Comparison of ENCODE assay signal across 2 cellular contexts in genomic region chr1:1784933-1785332, GRCh38.
TF ChIP-seq lines count a peak whose summit lies in the region.

No MANE protein-coding gene starts in this region.

TF ChIP-seq in GM23338, 12 proteins besides CTCF, POLR2A, EP300 and RAD21:
- no peak for TF ChIP-seq JUNB (IDR thresholded peaks at IDR 0.05; ENCODE audit: unreplicated experiment)
- no peak for TF ChIP-seq NANOG (IDR thresholded peaks at IDR 0.05; ENCODE audit: borderline replicate concordance)
- no peak for TF ChIP-seq POLR2AphosphoS5 (IDR thresholded peaks at IDR 0.05; ENCODE audit: low read depth)
- TF ChIP-seq, protein P1, sequence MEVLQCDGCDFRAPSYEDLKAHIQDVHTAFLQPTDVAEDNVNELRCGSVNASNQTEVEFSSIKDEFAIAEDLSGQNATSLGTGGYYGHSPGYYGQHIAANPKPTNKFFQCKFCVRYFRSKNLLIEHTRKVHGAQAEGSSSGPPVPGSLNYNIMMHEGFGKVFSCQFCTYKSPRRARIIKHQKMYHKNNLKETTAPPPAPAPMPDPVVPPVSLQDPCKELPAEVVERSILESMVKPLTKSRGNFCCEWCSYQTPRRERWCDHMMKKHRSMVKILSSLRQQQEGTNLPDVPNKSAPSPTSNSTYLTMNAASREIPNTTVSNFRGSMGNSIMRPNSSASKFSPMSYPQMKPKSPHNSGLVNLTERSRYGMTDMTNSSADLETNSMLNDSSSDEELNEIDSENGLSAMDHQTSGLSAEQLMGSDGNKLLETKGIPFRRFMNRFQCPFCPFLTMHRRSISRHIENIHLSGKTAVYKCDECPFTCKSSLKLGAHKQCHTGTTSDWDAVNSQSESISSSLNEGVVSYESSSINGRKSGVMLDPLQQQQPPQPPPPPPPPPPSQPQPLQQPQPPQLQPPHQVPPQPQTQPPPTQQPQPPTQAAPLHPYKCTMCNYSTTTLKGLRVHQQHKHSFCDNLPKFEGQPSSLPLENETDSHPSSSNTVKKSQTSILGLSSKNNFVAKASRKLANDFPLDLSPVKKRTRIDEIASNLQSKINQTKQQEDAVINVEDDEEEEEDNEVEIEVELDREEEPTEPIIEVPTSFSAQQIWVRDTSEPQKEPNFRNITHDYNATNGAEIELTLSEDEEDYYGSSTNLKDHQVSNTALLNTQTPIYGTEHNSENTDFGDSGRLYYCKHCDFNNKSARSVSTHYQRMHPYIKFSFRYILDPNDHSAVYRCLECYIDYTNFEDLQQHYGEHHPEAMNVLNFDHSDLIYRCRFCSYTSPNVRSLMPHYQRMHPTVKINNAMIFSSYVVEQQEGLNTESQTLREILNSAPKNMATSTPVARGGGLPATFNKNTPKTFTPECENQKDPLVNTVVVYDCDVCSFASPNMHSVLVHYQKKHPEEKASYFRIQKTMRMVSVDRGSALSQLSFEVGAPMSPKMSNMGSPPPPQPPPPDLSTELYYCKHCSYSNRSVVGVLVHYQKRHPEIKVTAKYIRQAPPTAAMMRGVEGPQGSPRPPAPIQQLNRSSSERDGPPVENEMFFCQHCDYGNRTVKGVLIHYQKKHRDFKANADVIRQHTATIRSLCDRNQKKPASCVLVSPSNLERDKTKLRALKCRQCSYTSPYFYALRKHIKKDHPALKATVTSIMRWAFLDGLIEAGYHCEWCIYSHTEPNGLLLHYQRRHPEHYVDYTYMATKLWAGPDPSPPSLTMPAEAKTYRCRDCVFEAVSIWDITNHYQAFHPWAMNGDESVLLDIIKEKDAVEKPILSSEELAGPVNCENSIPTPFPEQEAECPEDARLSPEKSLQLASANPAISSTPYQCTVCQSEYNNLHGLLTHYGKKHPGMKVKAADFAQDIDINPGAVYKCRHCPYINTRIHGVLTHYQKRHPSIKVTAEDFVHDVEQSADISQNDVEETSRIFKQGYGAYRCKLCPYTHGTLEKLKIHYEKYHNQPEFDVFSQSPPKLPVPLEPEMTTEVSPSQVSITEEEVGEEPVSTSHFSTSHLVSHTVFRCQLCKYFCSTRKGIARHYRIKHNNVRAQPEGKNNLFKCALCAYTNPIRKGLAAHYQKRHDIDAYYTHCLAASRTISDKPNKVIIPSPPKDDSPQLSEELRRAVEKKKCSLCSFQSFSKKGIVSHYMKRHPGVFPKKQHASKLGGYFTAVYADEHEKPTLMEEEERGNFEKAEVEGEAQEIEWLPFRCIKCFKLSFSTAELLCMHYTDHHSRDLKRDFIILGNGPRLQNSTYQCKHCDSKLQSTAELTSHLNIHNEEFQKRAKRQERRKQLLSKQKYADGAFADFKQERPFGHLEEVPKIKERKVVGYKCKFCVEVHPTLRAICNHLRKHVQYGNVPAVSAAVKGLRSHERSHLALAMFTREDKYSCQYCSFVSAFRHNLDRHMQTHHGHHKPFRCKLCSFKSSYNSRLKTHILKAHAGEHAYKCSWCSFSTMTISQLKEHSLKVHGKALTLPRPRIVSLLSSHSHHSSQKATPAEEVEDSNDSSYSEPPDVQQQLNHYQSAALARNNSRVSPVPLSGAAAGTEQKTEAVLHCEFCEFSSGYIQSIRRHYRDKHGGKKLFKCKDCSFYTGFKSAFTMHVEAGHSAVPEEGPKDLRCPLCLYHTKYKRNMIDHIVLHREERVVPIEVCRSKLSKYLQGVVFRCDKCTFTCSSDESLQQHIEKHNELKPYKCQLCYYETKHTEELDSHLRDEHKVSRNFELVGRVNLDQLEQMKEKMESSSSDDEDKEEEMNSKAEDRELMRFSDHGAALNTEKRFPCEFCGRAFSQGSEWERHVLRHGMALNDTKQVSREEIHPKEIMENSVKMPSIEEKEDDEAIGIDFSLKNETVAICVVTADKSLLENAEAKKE (CRISPR knock-in tag; IDR thresholded peaks at IDR 0.05): no peak
- no peak for TF ChIP-seq STAT1 (IDR thresholded peaks at IDR 0.05; ENCODE audit: unreplicated experiment)
- no peak for TF ChIP-seq ETS1 (IDR thresholded peaks at IDR 0.05)
- TF ChIP-seq ZNF331 (CRISPR knock-in tag; IDR thresholded peaks at IDR 0.05; ENCODE audit: low read depth): no peak
- TF ChIP-seq, protein P2, sequence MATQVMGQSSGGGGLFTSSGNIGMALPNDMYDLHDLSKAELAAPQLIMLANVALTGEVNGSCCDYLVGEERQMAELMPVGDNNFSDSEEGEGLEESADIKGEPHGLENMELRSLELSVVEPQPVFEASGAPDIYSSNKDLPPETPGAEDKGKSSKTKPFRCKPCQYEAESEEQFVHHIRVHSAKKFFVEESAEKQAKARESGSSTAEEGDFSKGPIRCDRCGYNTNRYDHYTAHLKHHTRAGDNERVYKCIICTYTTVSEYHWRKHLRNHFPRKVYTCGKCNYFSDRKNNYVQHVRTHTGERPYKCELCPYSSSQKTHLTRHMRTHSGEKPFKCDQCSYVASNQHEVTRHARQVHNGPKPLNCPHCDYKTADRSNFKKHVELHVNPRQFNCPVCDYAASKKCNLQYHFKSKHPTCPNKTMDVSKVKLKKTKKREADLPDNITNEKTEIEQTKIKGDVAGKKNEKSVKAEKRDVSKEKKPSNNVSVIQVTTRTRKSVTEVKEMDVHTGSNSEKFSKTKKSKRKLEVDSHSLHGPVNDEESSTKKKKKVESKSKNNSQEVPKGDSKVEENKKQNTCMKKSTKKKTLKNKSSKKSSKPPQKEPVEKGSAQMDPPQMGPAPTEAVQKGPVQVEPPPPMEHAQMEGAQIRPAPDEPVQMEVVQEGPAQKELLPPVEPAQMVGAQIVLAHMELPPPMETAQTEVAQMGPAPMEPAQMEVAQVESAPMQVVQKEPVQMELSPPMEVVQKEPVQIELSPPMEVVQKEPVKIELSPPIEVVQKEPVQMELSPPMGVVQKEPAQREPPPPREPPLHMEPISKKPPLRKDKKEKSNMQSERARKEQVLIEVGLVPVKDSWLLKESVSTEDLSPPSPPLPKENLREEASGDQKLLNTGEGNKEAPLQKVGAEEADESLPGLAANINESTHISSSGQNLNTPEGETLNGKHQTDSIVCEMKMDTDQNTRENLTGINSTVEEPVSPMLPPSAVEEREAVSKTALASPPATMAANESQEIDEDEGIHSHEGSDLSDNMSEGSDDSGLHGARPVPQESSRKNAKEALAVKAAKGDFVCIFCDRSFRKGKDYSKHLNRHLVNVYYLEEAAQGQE (IDR thresholded peaks at IDR 0.05; ENCODE audit: unreplicated experiment): no peak
- no peak for TF ChIP-seq EZH2 (IDR thresholded peaks at IDR 0.05; ENCODE audit: low read depth, unreplicated experiment)
- no peak for TF ChIP-seq CREB1 (CRISPR knock-in tag; IDR thresholded peaks at IDR 0.05; ENCODE audit: low read depth)
- TF ChIP-seq EZH2phosphoT487 (IDR thresholded peaks at IDR 0.05; ENCODE audit: unreplicated experiment): no peak
- TF ChIP-seq ZNF114 (CRISPR knock-in tag; IDR thresholded peaks at IDR 0.05): no peak

TF ChIP-seq in K562, 482 proteins besides CTCF, POLR2A, EP300 and RAD21:
- TF ChIP-seq, protein P3, sequence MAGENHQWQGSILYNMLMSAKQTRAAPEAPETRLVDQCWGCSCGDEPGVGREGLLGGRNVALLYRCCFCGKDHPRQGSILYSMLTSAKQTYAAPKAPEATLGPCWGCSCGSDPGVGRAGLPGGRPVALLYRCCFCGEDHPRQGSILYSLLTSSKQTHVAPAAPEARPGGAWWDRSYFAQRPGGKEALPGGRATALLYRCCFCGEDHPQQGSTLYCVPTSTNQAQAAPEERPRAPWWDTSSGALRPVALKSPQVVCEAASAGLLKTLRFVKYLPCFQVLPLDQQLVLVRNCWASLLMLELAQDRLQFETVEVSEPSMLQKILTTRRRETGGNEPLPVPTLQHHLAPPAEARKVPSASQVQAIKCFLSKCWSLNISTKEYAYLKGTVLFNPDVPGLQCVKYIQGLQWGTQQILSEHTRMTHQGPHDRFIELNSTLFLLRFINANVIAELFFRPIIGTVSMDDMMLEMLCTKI (IDR thresholded peaks at IDR 0.05; ENCODE audit: partially characterized antibody): no peak
- TF ChIP-seq MAFK (IDR thresholded peaks at IDR 0.05; ENCODE audit: low read length): no peak
- no peak for TF ChIP-seq PML (IDR thresholded peaks at IDR 0.05; ENCODE audit: low read length)
- TF ChIP-seq FOXA3 (CRISPR knock-in tag; conservative IDR thresholded peaks at IDR 0.05 in 1 of 2, IDR thresholded peaks at IDR 0.05 in 1 of 2): no peak
- no peak for TF ChIP-seq DIDO1 (tag; IDR thresholded peaks at IDR 0.05; ENCODE audit: low read depth)
- TF ChIP-seq POLR2G (IDR thresholded peaks at IDR 0.05; ENCODE audit: low read depth, low read length): peak; percentile 47
TF ChIP-seq in K562: peak in this region for 1.
